Comparison of ENCODE assay signal across 20 cellular contexts in genomic region chr3:110227987-110228386, GRCh38.
DNase-seq lines count a peak whose midpoint lies in the region; ATAC-seq and TF ChIP-seq lines count a peak whose summit lies in the region.
"Had no signal": no experiment of that assay in that cellular context is flagged by ENCODE, and none has a peak within 500 bp of the region (broad histone marks: within the 10 kb centered on the region; RNA-seq: fewer than 3 reads in every experiment).

No MANE protein-coding gene starts in this region.

- no peak for ATAC-seq in right lobe of liver
- no peak for ATAC-seq in CD8-positive, alpha-beta T cell
- no peak for ATAC-seq in upper lobe of right lung

- H3K4me1 ChIP-seq in liver (ENCODE audit: control insufficient read depth in 4 of 4, insufficient read depth in 4 of 4, low read length in 3 of 4) (no peaks in the 10 kb centered on the region), right lobe of liver (no peaks in the 10 kb centered on the region), fibroblast of lung (ENCODE audit: control insufficient read depth, extremely low read depth, insufficient read depth, low read length) (peaks cover 2% of the 10 kb centered on the region), neural progenitor cell (no peaks in the 10 kb centered on the region), upper lobe of right lung (no peaks in the 10 kb centered on the region)
- no peaks in the 10 kb centered on the region for H3K4me1 ChIP-seq in CD8-positive, alpha-beta T cell (ENCODE audit: insufficient read depth, low read length)
- H3K4me1 ChIP-seq: SJCRH30 had no signal

- intact Hi-C loops in right lobe of liver (cut with DNase I): no loop called here
- intact Hi-C loops in CD8-positive, alpha-beta T cell (cut with DNase I, micrococcal nuclease): no loop called here
- intact Hi-C loops in upper lobe of right lung (cut with DNase I): no loop called here

- H3K27ac ChIP-seq in liver (ENCODE audit: low read depth in 1 of 2, low read length in 2 of 2) (no peak overlapping the region), right lobe of liver (no peak overlapping the region), fibroblast of lung (ENCODE audit: insufficient read depth, low read length) (no peak overlapping the region), neural progenitor cell (no peak overlapping the region), upper lobe of right lung (no peak overlapping the region)
- no peak overlapping the region for H3K27ac ChIP-seq in CD8-positive, alpha-beta T cell (ENCODE audit: low read depth, low read length)
- H3K27ac ChIP-seq: 22Rv1, C4-2B, SJCRH30 had no signal

- H3F3A ChIP-seq in neural progenitor cell (ENCODE audit: low read depth): no peaks in the 10 kb centered on the region

- H4K20me1 ChIP-seq in fibroblast of lung (ENCODE audit: control insufficient read depth, extremely low read depth, insufficient read depth, low read length): no peaks in the 10 kb centered on the region
- H4K20me1 ChIP-seq in neural progenitor cell (ENCODE audit: low read depth): no peaks in the 10 kb centered on the region

- no peak for DNase-seq in right lobe of liver
- peak in 1 of 2 donors; percentile 56 for DNase-seq in fibroblast of lung (ENCODE audit: low read depth in 2 of 2)
- no peak for DNase-seq in neural progenitor cell (ENCODE audit: low spot score)
- no peak for DNase-seq in activated naive CD4-positive, alpha-beta T cell treated with anti-CD3 and anti-CD28 coated beads, Interleukin-2, amount 50 U/mL, for 16 hours
- DNase-seq in CD8-positive, alpha-beta T cell: no peak
- no peak for DNase-seq in upper lobe of right lung
- DNase-seq in COR-L47 (lab: John Stamatoyannopoulos, UW): no peak
- DNase-seq: DMS79, H9, MM.1S, NCI-H1048, NCI-H1417 treated with DMSO at 0.1 percent for 48 hours, NCI-H187, NCI-H446 treated with DMSO at 0.1 percent for 48 hours, NCI-H526 treated with DMSO at 0.1 percent for 48 hours, OCI-M1, SJCRH30 had no signal

- no peaks in the 10 kb centered on the region for H3K36me3 ChIP-seq in liver (ENCODE audit: control insufficient read depth in 4 of 4, insufficient read depth in 3 of 4, low read depth in 1 of 4, low read length in 3 of 4)
- no peaks in the 10 kb centered on the region for H3K36me3 ChIP-seq in right lobe of liver
- no peaks in the 10 kb centered on the region for H3K36me3 ChIP-seq in fibroblast of lung (ENCODE audit: control insufficient read depth, insufficient read depth, low read length)
- no peaks in the 10 kb centered on the region for H3K36me3 ChIP-seq in neural progenitor cell
- H3K36me3 ChIP-seq in CD8-positive, alpha-beta T cell (ENCODE audit: insufficient read depth, low read length): no peaks in the 10 kb centered on the region
- H3K36me3 ChIP-seq in upper lobe of right lung: no peaks in the 10 kb centered on the region
- H3K36me3 ChIP-seq: SJCRH30 had no signal

- no peaks in the 10 kb centered on the region for H3K79me2 ChIP-seq in fibroblast of lung (ENCODE audit: control insufficient read depth, insufficient read depth, low read length)
- H3K79me2 ChIP-seq in neural progenitor cell (ENCODE audit: low read depth): no peaks in the 10 kb centered on the region

- no peak for TF ChIP-seq RAD21 in liver (IDR thresholded peaks at IDR 0.05)

- CTCF ChIA-PET in CD8-positive, alpha-beta T cell (lab: Charles Lee): no interaction called here

- TF ChIP-seq POLR2A in right lobe of liver (IDR thresholded peaks at IDR 0.05): no peak

- H3K27me3 Mint-ChIP-seq in neural progenitor cell (ENCODE audit: insufficient read depth, low read depth): peaks cover 2% of the 10 kb centered on the region
- H3K27me3 Mint-ChIP-seq in CD8-positive, alpha-beta T cell (ENCODE audit: low read depth): no peaks in the 10 kb centered on the region

- H3K27me3 ChIP-seq in liver (ENCODE audit: control insufficient read depth in 4 of 4, insufficient read depth in 4 of 4, low read length in 3 of 4) (peaks cover 0 to 3% (median 0%) of the 10 kb centered on the region in 4 donors), right lobe of liver (no peaks in the 10 kb centered on the region), fibroblast of lung (ENCODE audit: control insufficient read depth, insufficient read depth, low read length) (no peaks in the 10 kb centered on the region), neural progenitor cell (no peaks in the 10 kb centered on the region), upper lobe of right lung (no peaks in the 10 kb centered on the region)
- no peaks in the 10 kb centered on the region for H3K27me3 ChIP-seq in CD8-positive, alpha-beta T cell (ENCODE audit: insufficient read depth, low read length)
- H3K27me3 ChIP-seq: SJCRH30 had no signal

- no peak overlapping the region for H3K4me3 ChIP-seq in liver (ENCODE audit: low read depth in 1 of 3, low read length in 3 of 3)
- no peak overlapping the region for H3K4me3 ChIP-seq in right lobe of liver
- no peak overlapping the region for H3K4me3 ChIP-seq in fibroblast of lung (replicated peaks in 1 of 4; ENCODE audit: control extremely low read depth in 1 of 4, insufficient read depth in 1 of 4, low read depth in 3 of 4, low read length in 4 of 4)
- no peak overlapping the region for H3K4me3 ChIP-seq in neural progenitor cell
- no peak overlapping the region for H3K4me3 ChIP-seq in CD8-positive, alpha-beta T cell (ENCODE audit: low read depth, low read length)
- H3K4me3 ChIP-seq in upper lobe of right lung: no peak overlapping the region
- H3K4me3 ChIP-seq: SJCRH30 had no signal

- POLR2A ChIA-PET in CD8-positive, alpha-beta T cell (lab: Charles Lee): no interaction called here

- TF ChIP-seq CTCF in liver (IDR thresholded peaks at IDR 0.05; ENCODE audit: low read depth, low read length, missing input control) (no peak), right lobe of liver (IDR thresholded peaks at IDR 0.05) (no peak), fibroblast of lung (conservative IDR thresholded peaks at IDR 0.05 in 1 of 2, IDR thresholded peaks at IDR 0.05 in 1 of 2; ENCODE audit: low read depth in 1 of 2, low read length in 2 of 2) (no peak), neural progenitor cell (IDR thresholded peaks at IDR 0.05) (no peak), upper lobe of right lung (IDR thresholded peaks at IDR 0.05) (no peak)
- no peak for TF ChIP-seq CTCF in CD8-positive, alpha-beta T cell (IDR thresholded peaks at IDR 0.05)

- no peak overlapping the region for H3K27ac Mint-ChIP-seq in neural progenitor cell
- H3K27ac Mint-ChIP-seq in CD8-positive, alpha-beta T cell: no peak overlapping the region
- H3K27ac Mint-ChIP-seq: H9 had no signal

- peaks cover 3% of the 10 kb centered on the region for H3K9me3 Mint-ChIP-seq in neural progenitor cell
- no peaks in the 10 kb centered on the region for H3K9me3 Mint-ChIP-seq in CD8-positive, alpha-beta T cell
- H3K9me3 Mint-ChIP-seq: H9 had no signal

- H3K4me2 ChIP-seq in fibroblast of lung (ENCODE audit: extremely low read depth, insufficient read depth, low read length) (no peak overlapping the region), neural progenitor cell (no peak overlapping the region)

- no peak overlapping the region for H3K9ac ChIP-seq in liver (ENCODE audit: low read depth in 1 of 2, low read length in 2 of 2)
- no peak overlapping the region for H3K9ac ChIP-seq in fibroblast of lung (ENCODE audit: insufficient read depth, low read length)
- no peak overlapping the region for H3K9ac ChIP-seq in neural progenitor cell

- peak overlapping the region; percentile 78 for H2AFZ ChIP-seq in fibroblast of lung (ENCODE audit: low read length)
- peak overlapping the region; percentile 28 for H2AFZ ChIP-seq in neural progenitor cell (replicated peaks)

- H3K4me3 Mint-ChIP-seq in neural progenitor cell: no peak overlapping the region
- no peak overlapping the region for H3K4me3 Mint-ChIP-seq in CD8-positive, alpha-beta T cell
- H3K4me3 Mint-ChIP-seq: H9 had no signal

- WGBS in liver: 59% methylated on average over 4 of the region's 4 CpGs
- 27% methylated on average over 4 of the region's 4 CpGs for WGBS in right lobe of liver (ENCODE audit: insufficient coverage, low coverage, low lambda C conversion rate, missing lambda C conversion rate)

- H3K36me3 Mint-ChIP-seq in neural progenitor cell: no peaks in the 10 kb centered on the region
- no peaks in the 10 kb centered on the region for H3K36me3 Mint-ChIP-seq in CD8-positive, alpha-beta T cell

- no peaks in the 10 kb centered on the region for H3K9me3 ChIP-seq in liver (ENCODE audit: control insufficient read depth in 4 of 4, low read length in 3 of 4)
- no peaks in the 10 kb centered on the region for H3K9me3 ChIP-seq in right lobe of liver
- H3K9me3 ChIP-seq in fibroblast of lung (ENCODE audit: control insufficient read depth, insufficient read depth, low read depth, low read length): no peaks in the 10 kb centered on the region
- no peaks in the 10 kb centered on the region for H3K9me3 ChIP-seq in neural progenitor cell (ENCODE audit: low read depth)
- H3K9me3 ChIP-seq in CD8-positive, alpha-beta T cell (ENCODE audit: low read length): no peaks in the 10 kb centered on the region
- H3K9me3 ChIP-seq in upper lobe of right lung: no peaks in the 10 kb centered on the region
- H3K9me3 ChIP-seq: SJCRH30 had no signal

- H3K4me1 Mint-ChIP-seq in neural progenitor cell: no peaks in the 10 kb centered on the region
- no peaks in the 10 kb centered on the region for H3K4me1 Mint-ChIP-seq in CD8-positive, alpha-beta T cell (ENCODE audit: low read depth)

TF ChIP-seq in liver, 16 proteins besides CTCF, POLR2A, EP300 and RAD21:
- TF ChIP-seq HNF4G (IDR thresholded peaks at IDR 0.05) (no peak), ZBTB33 (IDR thresholded peaks at IDR 0.05) (no peak), NR2F2 (IDR thresholded peaks at IDR 0.05) (peak; percentile 88)
